18 cellular contexts compared by ENCODE assay signal in the genomic region with DNA sequence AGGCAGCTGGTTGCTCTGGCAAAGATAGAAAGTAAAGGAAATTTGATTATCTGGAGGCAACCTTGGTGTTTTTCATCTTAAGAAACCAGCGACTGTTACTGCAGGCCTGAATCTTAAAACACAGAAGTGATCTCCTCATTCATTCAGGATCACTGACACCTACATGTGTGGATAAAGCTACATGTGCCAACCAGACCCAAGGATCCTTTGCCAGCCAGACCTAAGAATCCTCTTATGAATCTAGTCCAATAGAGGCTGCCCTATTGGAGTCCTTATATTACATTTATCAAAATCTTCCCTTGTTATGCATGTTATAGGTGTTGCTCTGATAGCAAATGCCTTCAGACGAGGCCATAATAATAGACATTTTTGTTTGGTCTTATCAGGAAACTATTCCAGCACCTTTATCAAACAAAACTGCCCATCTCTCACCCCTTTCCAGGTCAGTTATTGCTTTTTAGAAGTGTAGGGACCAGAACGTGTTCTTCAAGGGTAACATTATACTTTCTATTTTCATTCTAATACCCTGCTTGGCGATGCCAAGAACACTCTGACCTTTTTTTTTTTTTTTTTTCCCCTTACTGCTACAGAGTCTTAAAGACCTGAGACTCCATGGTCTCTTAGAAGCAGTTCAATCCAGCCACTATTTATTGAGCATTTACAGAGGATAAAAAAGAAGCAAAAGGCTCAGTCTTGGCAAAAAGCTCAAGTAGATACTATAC.
DNase-seq lines count a peak whose midpoint lies in the region; ATAC-seq and TF ChIP-seq lines count a peak whose summit lies in the region.
"Had no signal": no experiment of that assay in that cellular context is flagged by ENCODE, and none has a peak within 500 bp of the region (broad histone marks: within the 10 kb centered on the region; RNA-seq: fewer than 3 reads in every experiment).

No MANE protein-coding gene starts in this region.

- no peak overlapping the region for H3K27ac Mint-ChIP-seq in neural progenitor cell
- H3K27ac Mint-ChIP-seq: B cell; CD4-positive, alpha-beta T cell; CD8-positive, alpha-beta T cell had no signal

- in situ Hi-C loops in gastrocnemius medialis (cut with MboI; ENCODE audit: low sequenced_read_pairs in 4 of 4): no loop called here

- no peaks in the 10 kb centered on the region for H4K20me1 ChIP-seq in neural progenitor cell (ENCODE audit: low read depth)
- H4K20me1 ChIP-seq: BLaER1 treated with 17β-estradiol and CSF1 and Interleukin-3, amounts not matched to agents 10 nM and 100 nM had no signal

- DNase-seq in neural progenitor cell (ENCODE audit: low spot score): no peak
- peak in 1 of 2 donors; percentile 18 for DNase-seq in gastrocnemius medialis
- no peak for DNase-seq in pons (ENCODE audit: low spot score)
- DNase-seq in A673 (ENCODE audit: low spot score): no peak
- no peak for DNase-seq in GOT3 (lab: John Stamatoyannopoulos, UW)
- DNase-seq: AML-193; Caco-2; Calu3; CD4-positive, alpha-beta T cell; CD8-positive, alpha-beta T cell; DMS79 treated with DMSO at 0.1 percent for 48 hours; GF-D8 had no signal

- peaks cover 4% of the 10 kb centered on the region for H3K27me3 Mint-ChIP-seq in neural progenitor cell (ENCODE audit: insufficient read depth, low read depth)
- H3K27me3 Mint-ChIP-seq: B cell; CD4-positive, alpha-beta T cell had no signal

- H3K9me3 ChIP-seq in neural progenitor cell (ENCODE audit: low read depth) (no peaks in the 10 kb centered on the region), gastrocnemius medialis (no peaks in the 10 kb centered on the region), A673 (ENCODE audit: low read depth, low read length, poor library complexity, severe bottlenecking) (no peaks in the 10 kb centered on the region)
- H3K9me3 ChIP-seq: A549; BLaER1 treated with 17β-estradiol and CSF1 and Interleukin-3, amounts not matched to agents 10 nM and 100 nM; Caco-2 had no signal

- H3K4me3 ChIP-seq in ACC112 (ENCODE audit: low read depth, low read length) (no peak overlapping the region), neural progenitor cell (no peak overlapping the region), gastrocnemius medialis (no peak overlapping the region), A673 (ENCODE audit: low read depth, low read length, poor library complexity, severe bottlenecking) (no peak overlapping the region)
- H3K4me3 ChIP-seq: A549; BLaER1 treated with 17β-estradiol and CSF1 and Interleukin-3, amounts not matched to agents 10 nM and 100 nM had no signal

- no peaks in the 10 kb centered on the region for H3K36me3 Mint-ChIP-seq in neural progenitor cell
- H3K36me3 Mint-ChIP-seq: CD8-positive, alpha-beta T cell had no signal

- peak overlapping the region; percentile 40 for H2AFZ ChIP-seq in ACC112 (ENCODE audit: low read length, unreplicated experiment)
- peak overlapping the region; percentile 17 for H2AFZ ChIP-seq in neural progenitor cell (replicated peaks)

- H3K4me3 Mint-ChIP-seq in neural progenitor cell: no peak overlapping the region
- H3K4me3 Mint-ChIP-seq: B cell; CD4-positive, alpha-beta T cell; CD8-positive, alpha-beta T cell had no signal

- no TSS peak for BruUV-seq in A673 (replicated peaks; lab: Mats Ljungman, UMichigan)

- H3K4me2 ChIP-seq in neural progenitor cell: no peak overlapping the region
- H3K4me2 ChIP-seq: A549; BLaER1 treated with 17β-estradiol and CSF1 and Interleukin-3, amounts not matched to agents 10 nM and 100 nM had no signal

- no peaks in the 10 kb centered on the region for H3K4me1 ChIP-seq in ACC112 (ENCODE audit: control insufficient read depth, insufficient read depth, low read length, unreplicated experiment)
- peaks cover 5% of the 10 kb centered on the region for H3K4me1 ChIP-seq in neural progenitor cell
- peaks cover 20 to 31% of the 10 kb centered on the region in 2 donors for H3K4me1 ChIP-seq in gastrocnemius medialis
- no peaks in the 10 kb centered on the region for H3K4me1 ChIP-seq in A673 (ENCODE audit: insufficient read depth, low read length, poor library complexity, severe bottlenecking)
- H3K4me1 ChIP-seq: A549; BLaER1 treated with 17β-estradiol and CSF1 and Interleukin-3, amounts not matched to agents 10 nM and 100 nM; Caco-2 had no signal

- H3K9ac ChIP-seq in neural progenitor cell: no peak overlapping the region
- H3K9ac ChIP-seq: BLaER1 treated with 17β-estradiol and CSF1 and Interleukin-3, amounts not matched to agents 10 nM and 100 nM had no signal

- H3K27ac ChIP-seq in ACC112 (ENCODE audit: low read depth, low read length) (no peak overlapping the region), neural progenitor cell (no peak overlapping the region), gastrocnemius medialis (peak overlapping the region; percentile 48 to 74 (median 64)), A673 (ENCODE audit: low read depth, low read length, poor library complexity, severe bottlenecking) (no peak overlapping the region)
- H3K27ac ChIP-seq: 22Rv1; A549; BLaER1 treated with 17β-estradiol and CSF1 and Interleukin-3, amounts not matched to agents 10 nM and 100 nM; C4-2B had no signal

- POLR2A ChIA-PET in A673 (lab: Charles Lee; ENCODE audit: low non-redundant PET): no interaction called here

- no peak for TF ChIP-seq CTCF in neural progenitor cell (IDR thresholded peaks at IDR 0.05)
- TF ChIP-seq CTCF in gastrocnemius medialis (IDR thresholded peaks at IDR 0.05 in 4 of 5, conservative IDR thresholded peaks at IDR 0.05 in 1 of 5): no peak
- no peak for TF ChIP-seq CTCF in A673 (conservative IDR thresholded peaks at IDR 0.05; ENCODE audit: low read depth, low read length)

- no peaks in the 10 kb centered on the region for H3K27me3 ChIP-seq in ACC112 (ENCODE audit: insufficient read depth, low read length)
- H3K27me3 ChIP-seq in neural progenitor cell: no peaks in the 10 kb centered on the region
- H3K27me3 ChIP-seq in gastrocnemius medialis: no peaks in the 10 kb centered on the region
- no peaks in the 10 kb centered on the region for H3K27me3 ChIP-seq in A673 (replicated peaks; ENCODE audit: insufficient read depth, low read depth, low read length, poor library complexity)
- H3K27me3 ChIP-seq: BLaER1 treated with 17β-estradiol and CSF1 and Interleukin-3, amounts not matched to agents 10 nM and 100 nM had no signal

- H3K9me3 Mint-ChIP-seq in neural progenitor cell: no peaks in the 10 kb centered on the region
- H3K9me3 Mint-ChIP-seq: CD4-positive, alpha-beta T cell; CD8-positive, alpha-beta T cell had no signal

- ATAC-seq in gastrocnemius medialis: peak; percentile 86 to 93
- ATAC-seq: A549; CD8-positive, alpha-beta T cell had no signal

- H3K36me3 ChIP-seq in ACC112 (ENCODE audit: insufficient read depth, low read length): no peaks in the 10 kb centered on the region
- no peaks in the 10 kb centered on the region for H3K36me3 ChIP-seq in neural progenitor cell
- no peaks in the 10 kb centered on the region for H3K36me3 ChIP-seq in gastrocnemius medialis
- H3K36me3 ChIP-seq in A673 (ENCODE audit: insufficient read depth, low read length, poor library complexity, severe bottlenecking): no peaks in the 10 kb centered on the region
- H3K36me3 ChIP-seq: BLaER1 treated with 17β-estradiol and CSF1 and Interleukin-3, amounts not matched to agents 10 nM and 100 nM had no signal

- intact Hi-C loops in gastrocnemius medialis (cut with DNase I; ENCODE audit: low total_unique reads): no loop called here
- intact Hi-C loops in A673 (cut with micrococcal nuclease; ENCODE audit: unreplicated experiment): no loop called here

- no peak for TF ChIP-seq POLR2A in gastrocnemius medialis (IDR thresholded peaks at IDR 0.05)

- no peaks in the 10 kb centered on the region for H3F3A ChIP-seq in neural progenitor cell (ENCODE audit: low read depth)

- H3K79me2 ChIP-seq in ACC112 (ENCODE audit: control insufficient read depth, insufficient read depth, low read length, unreplicated experiment): no peaks in the 10 kb centered on the region
- no peaks in the 10 kb centered on the region for H3K79me2 ChIP-seq in neural progenitor cell (ENCODE audit: low read depth)

- H3K4me1 Mint-ChIP-seq in neural progenitor cell: peaks cover 3% of the 10 kb centered on the region
- H3K4me1 Mint-ChIP-seq: B cell had no signal

- CTCF ChIA-PET in A673 (lab: Charles Lee): no interaction called here

Comparison
In these comparisons a context has a peak if more than half of its experiments do, and no peak if none do; other contexts are left out.
1. H3K27ac ChIP-seq: peak in gastrocnemius medialis (4 of 4); none in ACC112 (single experiment), neural progenitor cell (single experiment) and A673 (single experiment).